In the genomic region with DNA sequence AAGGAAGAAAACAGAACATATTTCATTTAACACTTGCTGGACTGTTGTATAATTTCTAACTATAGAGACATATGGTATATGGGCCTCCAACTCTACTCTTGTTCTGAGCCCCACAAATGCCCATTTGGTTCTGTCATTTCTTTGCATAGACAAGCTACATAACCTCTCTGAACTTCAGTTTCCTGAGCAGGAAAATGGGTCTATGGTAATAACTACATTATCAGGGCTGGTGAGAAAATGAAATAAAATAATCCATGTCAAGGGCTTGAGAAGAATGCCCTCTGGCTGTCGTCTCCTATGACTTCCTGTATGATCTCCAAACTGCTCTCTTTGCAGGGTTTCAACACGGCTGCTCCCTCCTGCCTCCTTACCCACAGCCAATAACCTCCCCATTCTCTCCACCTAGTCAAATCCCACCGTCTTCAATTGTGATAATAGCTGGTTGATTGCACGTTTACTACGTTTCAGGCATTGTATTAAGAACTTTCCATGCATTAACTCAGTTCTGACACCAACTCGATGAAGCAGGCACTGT, we compare ENCODE assay signal across 8 cellular contexts. TPM values are rescaled to one million over a fixed set of nuclear protein-coding genes. Genes with fewer than 3 reads are reported as not detected.
DNase-seq lines count a peak whose midpoint lies in the region; ATAC-seq and TF ChIP-seq lines count a peak whose summit lies in the region.

No MANE protein-coding gene starts in this region.

- no peak overlapping the region for H2AFZ ChIP-seq in OCI-LY3 (ENCODE audit: low read depth, low read length)

- no peaks in the 10 kb centered on the region for H3K36me3 Mint-ChIP-seq in progenitor cell of endocrine pancreas (ENCODE audit: insufficient read depth)

- H3K27ac ChIP-seq in OCI-LY3 (ENCODE audit: low read length) = no peak overlapping the region

- H3K9ac ChIP-seq in OCI-LY3 (ENCODE audit: low read length) = no peak overlapping the region

- H3K9me3 Mint-ChIP-seq in progenitor cell of endocrine pancreas (ENCODE audit: low read depth) = no peaks in the 10 kb centered on the region

- H3K4me1 ChIP-seq in OCI-LY3 (ENCODE audit: low read length) = no peaks in the 10 kb centered on the region; the same call in 1 of the 2 replicates

- peak overlapping the region; percentile 92 for H3K27ac Mint-ChIP-seq in progenitor cell of endocrine pancreas

- H3K27me3 ChIP-seq in OCI-LY3 (ENCODE audit: low read depth, low read length) = no peaks in the 10 kb centered on the region

- 0 out of 2 replicates have a peak, but pooled peaks have one; percentile 7 for TF ChIP-seq CTCF in OCI-LY3 (IDR thresholded peaks at IDR 0.05; ENCODE audit: low read depth, low read length)
- TF ChIP-seq CTCF in progenitor cell of endocrine pancreas (IDR thresholded peaks at IDR 0.05; ENCODE audit: unreplicated experiment) = no peak

- no peaks in the 10 kb centered on the region for H3K36me3 ChIP-seq in OCI-LY3 (replicated peaks; ENCODE audit: low read depth, low read length)

- ATAC-seq in HG03039 (IDR thresholded peaks at IDR 0.05; ENCODE audit: unreplicated experiment) = no peak

- peaks cover 5% of the 10 kb centered on the region for H3K4me1 Mint-ChIP-seq in progenitor cell of endocrine pancreas (ENCODE audit: low read depth)

- no peaks in the 10 kb centered on the region for H3K79me2 ChIP-seq in OCI-LY3 (ENCODE audit: low read length)

- H4K20me1 ChIP-seq in OCI-LY3 (ENCODE audit: insufficient read depth, low read length) = no peaks in the 10 kb centered on the region

- H3K4me2 ChIP-seq in OCI-LY3 (ENCODE audit: low read length) = peak overlapping the region; percentile 49; the same call in 1 of the 2 replicates

- H3K27me3 Mint-ChIP-seq in progenitor cell of endocrine pancreas = no peaks in the 10 kb centered on the region

- DNase-seq in EL = peak; percentile 55
- DNase-seq in fibroblast of gingiva (ENCODE audit: low read depth) = peak; percentile 65
- DNase-seq in progenitor cell of endocrine pancreas (ENCODE audit: low spot score, unreplicated experiment) = no peak
- no peak for DNase-seq in H4 (ENCODE audit: low spot score)
- DNase-seq in activated CD4-positive, CD25-positive, alpha-beta regulatory T cell treated with anti-CD3 and anti-CD28 coated beads, Interleukin-2, amount 50 U/mL, for 72 hours = no peak
- no peak for DNase-seq in GOT3 (lab: John Stamatoyannopoulos, UW)

- H3K9me3 ChIP-seq in OCI-LY3 (ENCODE audit: insufficient read depth, low read length) = no peaks in the 10 kb centered on the region

- H3K4me3 ChIP-seq in OCI-LY3 (ENCODE audit: low read length) = peak overlapping the region; percentile 64; the same call in 1 of the 2 replicates

- H3K4me3 Mint-ChIP-seq in progenitor cell of endocrine pancreas (ENCODE audit: low read depth) = peak overlapping the region; percentile 72

RNA-seq across cellular contexts. Expression of a gene that starts 12.0 kb away (rescaled TPM):
- 30.5 and 31.2 TPM in 2 replicates for total RNA-seq in progenitor cell of endocrine pancreas
- 7.6 and 8.2 TPM in 2 replicates for total RNA-seq in H4 (2014; rRNA removed; shearing (Covaris generic))

RNA-seq across cellular contexts. Expression of a gene that starts 16.0 kb away (rescaled TPM):
- total RNA-seq in progenitor cell of endocrine pancreas = 54.8 and 59.0 TPM in 2 replicates
- 1.9 and 2.2 TPM in 2 replicates for total RNA-seq in H4 (2014; rRNA removed; shearing (Covaris generic))

RNA-seq across cellular contexts. Expression of a gene that starts 18.8 kb away (rescaled TPM):
- total RNA-seq in progenitor cell of endocrine pancreas = 69.9 and 70.1 TPM in 2 replicates
- total RNA-seq in H4 (2014; rRNA removed; shearing (Covaris generic)) = 1.6 TPM in 2 replicates

RNA-seq across cellular contexts. Expression of a gene that starts 37.5 kb away (rescaled TPM):
- total RNA-seq in progenitor cell of endocrine pancreas = 28.9 and 33.0 TPM in 2 replicates
- total RNA-seq in H4 (2014; rRNA removed; shearing (Covaris generic)) = 69.6 and 72.8 TPM in 2 replicates

RNA-seq across cellular contexts. Expression of a gene that starts 51.8 kb away (rescaled TPM):
- not detected in 2 replicates for total RNA-seq in progenitor cell of endocrine pancreas
- not detected in 2 replicates for total RNA-seq in H4 (2014; rRNA removed; shearing (Covaris generic))

Comparison
In these comparisons a context has a peak if more than half of its experiments do, and no peak if none do; other contexts are left out.
1. DNase-seq: peak in EL (single experiment) and fibroblast of gingiva (single experiment); none in progenitor cell of endocrine pancreas (single experiment), H4 (single experiment), activated CD4-positive, CD25-positive, alpha-beta regulatory T cell treated with anti-CD3 and anti-CD28 coated beads, Interleukin-2, amount 50 U/mL, for 72 hours (single experiment) and GOT3 (single experiment).
2. RNA of a gene that starts 16.0 kb away (total RNA-seq): 54.8 to 59.0 TPM in progenitor cell of endocrine pancreas; 1.9 to 2.2 TPM in H4; every median in the first group is over 10 times any median in the second.
3. RNA of a gene that starts 18.8 kb away (total RNA-seq): 69.9 to 70.1 TPM in progenitor cell of endocrine pancreas; 1.6 TPM in H4; every median in the first group is over 10 times any median in the second.